ENCODE assay signal across 2 cellular contexts in genomic region chr17:27454089-27454488, GRCh38.
TF ChIP-seq lines count a peak whose summit lies in the region.

No MANE protein-coding gene starts in this region.

TF ChIP-seq in SK-N-SH, 30 proteins besides CTCF, POLR2A, EP300 and RAD21 (continued from another document):
- TF ChIP-seq REST (IDR thresholded peaks at IDR 0.05; ENCODE audit: low read depth, low read length) (peak; percentile 80), TEAD4 (IDR thresholded peaks at IDR 0.05; ENCODE audit: borderline replicate concordance, insufficient read depth) (no peak), CHD2 (IDR thresholded peaks at IDR 0.05; ENCODE audit: low read length, partially characterized antibody) (no peak), TCF12 (IDR thresholded peaks at IDR 0.05) (no peak)
- TF ChIP-seq, protein P1, sequence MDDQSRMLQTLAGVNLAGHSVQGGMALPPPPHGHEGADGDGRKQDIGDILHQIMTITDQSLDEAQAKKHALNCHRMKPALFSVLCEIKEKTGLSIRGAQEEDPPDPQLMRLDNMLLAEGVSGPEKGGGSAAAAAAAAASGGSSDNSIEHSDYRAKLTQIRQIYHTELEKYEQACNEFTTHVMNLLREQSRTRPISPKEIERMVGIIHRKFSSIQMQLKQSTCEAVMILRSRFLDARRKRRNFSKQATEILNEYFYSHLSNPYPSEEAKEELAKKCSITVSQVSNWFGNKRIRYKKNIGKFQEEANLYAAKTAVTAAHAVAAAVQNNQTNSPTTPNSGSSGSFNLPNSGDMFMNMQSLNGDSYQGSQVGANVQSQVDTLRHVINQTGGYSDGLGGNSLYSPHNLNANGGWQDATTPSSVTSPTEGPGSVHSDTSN (IDR thresholded peaks at IDR 0.05), result no peak

TF ChIP-seq in SK-N-SH treated with all-trans-retinoic acid at 6 μM for 48 hours, 23 proteins besides CTCF, POLR2A, EP300 and RAD21 (continued from another document):
- TF ChIP-seq, protein P2, sequence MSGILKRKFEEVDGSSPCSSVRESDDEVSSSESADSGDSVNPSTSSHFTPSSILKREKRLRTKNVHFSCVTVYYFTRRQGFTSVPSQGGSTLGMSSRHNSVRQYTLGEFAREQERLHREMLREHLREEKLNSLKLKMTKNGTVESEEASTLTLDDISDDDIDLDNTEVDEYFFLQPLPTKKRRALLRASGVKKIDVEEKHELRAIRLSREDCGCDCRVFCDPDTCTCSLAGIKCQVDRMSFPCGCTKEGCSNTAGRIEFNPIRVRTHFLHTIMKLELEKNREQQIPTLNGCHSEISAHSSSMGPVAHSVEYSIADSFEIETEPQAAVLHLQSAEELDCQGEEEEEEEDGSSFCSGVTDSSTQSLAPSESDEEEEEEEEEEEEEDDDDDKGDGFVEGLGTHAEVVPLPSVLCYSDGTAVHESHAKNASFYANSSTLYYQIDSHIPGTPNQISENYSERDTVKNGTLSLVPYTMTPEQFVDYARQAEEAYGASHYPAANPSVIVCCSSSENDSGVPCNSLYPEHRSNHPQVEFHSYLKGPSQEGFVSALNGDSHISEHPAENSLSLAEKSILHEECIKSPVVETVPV (CRISPR knock-in tag; IDR thresholded peaks at IDR 0.05), result no peak
- TF ChIP-seq CSDC2 (CRISPR knock-in tag; IDR thresholded peaks at IDR 0.05) (no peak), ISL1 (CRISPR knock-in tag; IDR thresholded peaks at IDR 0.05) (no peak), ZC3H10 (CRISPR knock-in tag; IDR thresholded peaks at IDR 0.05) (no peak), TSHZ2 (CRISPR knock-in tag; IDR thresholded peaks at IDR 0.05) (no peak), ZNF70 (CRISPR knock-in tag; IDR thresholded peaks at IDR 0.05) (no peak), GLIS3 (CRISPR knock-in tag; IDR thresholded peaks at IDR 0.05) (no peak), TOX (CRISPR knock-in tag; IDR thresholded peaks at IDR 0.05; ENCODE audit: borderline replicate concordance) (no peak), RARB (CRISPR knock-in tag; IDR thresholded peaks at IDR 0.05) (no peak)
- TF ChIP-seq, protein P3, sequence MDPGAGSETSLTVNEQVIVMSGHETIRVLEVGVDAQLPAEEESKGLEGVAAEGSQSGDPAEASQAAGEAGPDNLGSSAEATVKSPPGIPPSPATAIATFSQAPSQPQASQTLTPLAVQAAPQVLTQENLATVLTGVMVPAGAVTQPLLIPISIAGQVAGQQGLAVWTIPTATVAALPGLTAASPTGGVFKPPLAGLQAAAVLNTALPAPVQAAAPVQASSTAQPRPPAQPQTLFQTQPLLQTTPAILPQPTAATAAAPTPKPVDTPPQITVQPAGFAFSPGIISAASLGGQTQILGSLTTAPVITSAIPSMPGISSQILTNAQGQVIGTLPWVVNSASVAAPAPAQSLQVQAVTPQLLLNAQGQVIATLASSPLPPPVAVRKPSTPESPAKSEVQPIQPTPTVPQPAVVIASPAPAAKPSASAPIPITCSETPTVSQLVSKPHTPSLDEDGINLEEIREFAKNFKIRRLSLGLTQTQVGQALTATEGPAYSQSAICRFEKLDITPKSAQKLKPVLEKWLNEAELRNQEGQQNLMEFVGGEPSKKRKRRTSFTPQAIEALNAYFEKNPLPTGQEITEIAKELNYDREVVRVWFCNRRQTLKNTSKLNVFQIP (CRISPR knock-in tag; IDR thresholded peaks at IDR 0.05; ENCODE audit: borderline replicate concordance, low read depth), result no peak
TF ChIP-seq in SK-N-SH treated with all-trans-retinoic acid at 6 μM for 48 hours: peak in this region for 0.
